In genomic region chr10:44379907-44380306, GRCh38 we compare ENCODE assay signal across 27 cellular contexts. TPM values are rescaled to one million over a fixed set of nuclear protein-coding genes. Genes with fewer than 3 reads are reported as not detected.
A peak's percentile ranks its signal among the peaks of the same experiment; 100 is the strongest.
DNase-seq lines count a peak whose midpoint lies in the region; ATAC-seq, FAIRE-seq and TF ChIP-seq lines count a peak whose summit lies in the region.
"Had no signal": no experiment of that assay in that cellular context is flagged by ENCODE, and none has a peak within 500 bp of the region (broad histone marks: within the 10 kb centered on the region; RNA-seq: fewer than 3 reads in every experiment).

No MANE protein-coding gene starts in this region.

- no peak overlapping the region for H3K9ac ChIP-seq in kidney (ENCODE audit: low read length in 2 of 2)

- FAIRE-seq in kidney (lab: Jason Lieb, UNC) = no peak
- FAIRE-seq: GM12891 had no signal

- H3K36me3 ChIP-seq in right atrium auricular region = peaks cover 27% of the 10 kb centered on the region
- H3K36me3 ChIP-seq in kidney (ENCODE audit: control insufficient read depth in 1 of 2, insufficient read depth in 2 of 2, low read length in 2 of 2) = peaks cover 0 to 3% of the 10 kb centered on the region in 2 donors
- H3K36me3 ChIP-seq in uterus = no peaks in the 10 kb centered on the region
- H3K36me3 ChIP-seq in BE2C = no peaks in the 10 kb centered on the region

- TF ChIP-seq CTCF in right atrium auricular region (IDR thresholded peaks at IDR 0.05) (no peak), kidney (IDR thresholded peaks at IDR 0.05; ENCODE audit: borderline replicate concordance, extremely low read depth, insufficient read depth) (no peak), uterus (IDR thresholded peaks at IDR 0.05) (no peak), BE2C (IDR thresholded peaks at IDR 0.05; ENCODE audit: low read depth, low read length) (no peak)

- no peaks in the 10 kb centered on the region for H3K9me3 ChIP-seq in right atrium auricular region
- no peaks in the 10 kb centered on the region for H3K9me3 ChIP-seq in kidney (ENCODE audit: control insufficient read depth in 1 of 2, low read length in 2 of 2)
- H3K9me3 ChIP-seq in uterus = no peaks in the 10 kb centered on the region
- H3K9me3 ChIP-seq in BE2C = no peaks in the 10 kb centered on the region

- ATAC-seq in sciatic nerve (no peak), HG03565 (IDR thresholded peaks at IDR 0.05; ENCODE audit: unreplicated experiment) (no peak)

- H3K27ac ChIP-seq in right atrium auricular region (no peak overlapping the region), kidney (ENCODE audit: low read depth in 2 of 2, low read length in 2 of 2) (no peak overlapping the region), uterus (peak overlapping the region; percentile 54 to 88)
- H3K27ac ChIP-seq: 22Rv1, C4-2B had no signal

- no peak overlapping the region for H3K4me3 ChIP-seq in right atrium auricular region
- H3K4me3 ChIP-seq in kidney (ENCODE audit: low read length in 2 of 2) = no peak overlapping the region
- H3K4me3 ChIP-seq in uterus = no peak overlapping the region
- H3K4me3 ChIP-seq in BE2C (ENCODE audit: low read depth, low read length) = no peak overlapping the region

- DNase-seq in cardiac septum (ENCODE audit: low spot score) (peak; percentile 62), right atrium auricular region (ENCODE audit: low spot score) (no peak), kidney (peak; percentile 13), sciatic nerve (ENCODE audit: low spot score) (peak; percentile 34), uterus (peak in 1 of 2 donors; percentile 5), BE2C (no peak), A172 (ENCODE audit: low spot score) (no peak)
- DNase-seq: AML-193; Calu3; CD8-positive, alpha-beta memory T cell; DMS153; GOT3; KBM-7; MM.1S; NCI-H1048; NCI-H1417 treated with DMSO at 0.1 percent for 48 hours; NCI-H187; NCI-H446 treated with DMSO at 0.1 percent for 48 hours; NCI-H526 treated with DMSO at 0.1 percent for 48 hours; OCI-M1; Right ventricle myocardium superior had no signal

- no peak for TF ChIP-seq POLR2A in uterus (IDR thresholded peaks at IDR 0.05)

- H3K27me3 ChIP-seq in right atrium auricular region (no peaks in the 10 kb centered on the region), uterus (no peaks in the 10 kb centered on the region), BE2C (peaks cover 20% of the 10 kb centered on the region)

- intact Hi-C loops in cardiac septum (cut with DNase I) = loop anchor here (5.0 to 10.0 kb wide), 4 partner anchors 68 to 565 kb away; no protein-coding TSS in a partner anchor
- intact Hi-C loops in kidney (cut with DNase I) = loop anchor here (5.0 kb wide), 1 partner anchor 693 kb away; no protein-coding TSS in a partner anchor
- intact Hi-C loops in sciatic nerve (cut with DNase I) = loop anchor here (10.0 kb wide), 1 partner anchor 475 kb away; no protein-coding TSS in a partner anchor
- intact Hi-C loops in uterus (cut with DNase I; ENCODE audit: low total_unique reads) = loop anchor here (10.0 kb wide), 2 partner anchors 475 to 705 kb away; no protein-coding TSS in a partner anchor

- peaks cover 0 to 29% of the 10 kb centered on the region in 2 donors for H3K4me1 ChIP-seq in right atrium auricular region
- H3K4me1 ChIP-seq in kidney (ENCODE audit: control insufficient read depth in 1 of 2, insufficient read depth in 1 of 2, low read depth in 1 of 2, low read length in 2 of 2) = peaks cover 0 to 5% of the 10 kb centered on the region in 2 donors
- peaks cover 0 to 4% of the 10 kb centered on the region in 2 donors for H3K4me1 ChIP-seq in uterus
- H3K4me1 ChIP-seq in BE2C = no peaks in the 10 kb centered on the region

RNA-seq across cellular contexts. Expression of gene CXCL12, which starts 5.0 kb away (rescaled TPM):
- total RNA-seq in cardiac septum (121 TPM), right atrium auricular region (10 to 100 TPM; 53.8 to 64.0 TPM), kidney (99.5 TPM), sciatic nerve (394 TPM), uterus (100 to 1,000 TPM in 2 of 4 donors, 10 to 100 TPM in 2; 44.8 to 146 (median 97.5) TPM)
- 111 TPM for polyA plus RNA-seq in kidney (ENCODE audit: insufficient read depth, low read depth, low replicate concordance)
- polyA plus RNA-seq in BE2C (2012; ENCODE audit: insufficient read depth, insufficient read length, low read depth) = 1.1 TPM
- 0.02 TPM in 1 of 2 replicates, not detected in the other for total RNA-seq in A172 (2014; rRNA removed; shearing (Covaris generic))
- total RNA-seq: Calu3; CD8-positive, alpha-beta memory T cell; G401; HT1080 had no signal
- polyA plus RNA-seq: CD8-positive, alpha-beta memory T cell had no signal

Comparison
In these comparisons a context has a peak if more than half of its experiments do, and no peak if none do; other contexts are left out.
1. DNase-seq: peak in cardiac septum (single experiment), kidney (single experiment) and sciatic nerve (single experiment); none in right atrium auricular region (single experiment), BE2C (single experiment) and A172 (single experiment).
2. H3K27ac ChIP-seq: peak in uterus (2 of 2); none in right atrium auricular region (0 of 2) and kidney (0 of 2).
3. RNA of gene CXCL12, which starts 5.0 kb away (total RNA-seq): 394 TPM in sciatic nerve (single experiment), 44.8 to 146 TPM in uterus, 121 TPM in cardiac septum (single experiment), 99.5 TPM in kidney (single experiment) and 53.8 to 64.0 TPM in right atrium auricular region; 0.02 TPM in A172; every median in the first group is over 10 times any median in the second.